In the genomic region with DNA sequence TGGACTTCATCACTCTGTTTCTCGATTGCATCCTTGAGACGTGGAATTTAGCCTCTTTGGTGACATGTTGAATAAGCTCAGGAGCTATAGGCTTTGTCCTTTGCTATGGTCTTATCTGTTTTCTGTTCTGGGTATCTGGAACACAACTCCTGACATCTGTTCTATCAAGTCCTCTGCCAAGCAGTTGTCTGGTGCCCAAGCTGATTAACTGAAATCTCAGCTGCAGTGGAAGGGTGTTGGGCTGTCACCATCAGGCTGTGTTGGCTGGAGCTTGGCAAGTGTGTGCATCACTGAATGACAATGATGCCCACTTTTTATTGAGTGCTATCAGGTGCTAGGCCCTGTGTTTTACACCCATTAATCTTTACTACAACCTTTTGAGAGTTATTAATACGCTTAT, we compare ENCODE assay signal across 23 cellular contexts.
"Had no signal": no experiment of that assay in that cellular context is flagged by ENCODE, and none has a peak within 500 bp of the region (broad histone marks: within the 10 kb centered on the region; RNA-seq: fewer than 3 reads in every experiment).

No MANE protein-coding gene starts in this region.

- H3K36me3 Mint-ChIP-seq: activated CD8-positive, alpha-beta memory T cell treated with anti-CD3 and anti-CD28 coated beads, Interleukin-2, amount 10 ng/mL, durations not matched to agents 7 days and 5 days; activated naive CD4-positive, alpha-beta T cell treated with anti-CD3 and anti-CD28 coated beads, Interleukin-2, amount 10 ng/mL, durations not matched to agents 7 days and 5 days; stimulated activated memory B cell treated with anti-CD40 and anti-IgM and Interleukin-4, amounts not matched to agents 10 μg/mL and 1 μg/mL and 100 μg/mL, for 72 hours had no signal

- H3K4me3 Mint-ChIP-seq: activated CD4-positive, alpha-beta T cell treated with anti-CD3 and anti-CD28 coated beads, Interleukin-2, amount 10 ng/mL, durations not matched to agents 7 days and 5 days; activated CD8-positive, alpha-beta memory T cell treated with anti-CD3 and anti-CD28 coated beads, Interleukin-2, amount 10 ng/mL, durations not matched to agents 7 days and 5 days; activated CD8-positive, alpha-beta T cell treated with anti-CD3 and anti-CD28 coated beads for 36 hours; activated naive CD4-positive, alpha-beta T cell treated with anti-CD3 and anti-CD28 coated beads, Interleukin-2, amount 10 ng/mL, durations not matched to agents 7 days and 5 days; nephron progenitor cell; stimulated activated memory B cell treated with anti-CD40 and anti-IgM and Interleukin-4, amounts not matched to agents 10 μg/mL and 1 μg/mL and 100 μg/mL, for 72 hours; T-helper 2 cell treated with Interferon-gamma antibody and Interleukin-4, amounts not matched to agents 5 μg/mL and 100 μg/mL, for 36 hours had no signal

- ATAC-seq: activated CD8-positive, alpha-beta memory T cell treated with anti-CD3 and anti-CD28 coated beads, Interleukin-2, amount 10 ng/mL, durations not matched to agents 7 days and 5 days; activated CD8-positive, alpha-beta T cell treated with anti-CD3 and anti-CD28 coated beads for 36 hours; left ventricle myocardium superior; stimulated activated memory B cell treated with anti-CD40 and anti-IgM and Interleukin-4, amounts not matched to agents 10 μg/mL and 1 μg/mL and 100 μg/mL, for 72 hours had no signal

- H3K27ac Mint-ChIP-seq: activated CD4-positive, alpha-beta T cell treated with anti-CD3 and anti-CD28 coated beads, Interleukin-2, amount 10 ng/mL, durations not matched to agents 7 days and 5 days; activated CD8-positive, alpha-beta memory T cell treated with anti-CD3 and anti-CD28 coated beads, Interleukin-2, amount 10 ng/mL, durations not matched to agents 7 days and 5 days; activated CD8-positive, alpha-beta T cell treated with anti-CD3 and anti-CD28 coated beads for 36 hours; activated naive CD4-positive, alpha-beta T cell treated with anti-CD3 and anti-CD28 coated beads, Interleukin-2, amount 10 ng/mL, durations not matched to agents 7 days and 5 days; stimulated activated memory B cell treated with anti-CD40 and anti-IgM and Interleukin-4, amounts not matched to agents 10 μg/mL and 1 μg/mL and 100 μg/mL, for 72 hours; T-helper 2 cell treated with Interferon-gamma antibody and Interleukin-4, amounts not matched to agents 5 μg/mL and 100 μg/mL, for 36 hours had no signal

- H3K36me3 ChIP-seq: cardiac muscle cell, sigmoid colon, stomach, vagina, WERI-Rb-1 had no signal

- H3K4me2 ChIP-seq: smooth muscle cell had no signal

- H3K4me1 ChIP-seq: sigmoid colon, stomach, testis, vagina had no signal

- H3K27ac ChIP-seq: cardiac muscle cell, sigmoid colon, testis, vagina, WERI-Rb-1 had no signal

- DNase-seq: activated CD4-positive, alpha-beta T cell treated with anti-CD3 and anti-CD28 coated beads, Interleukin-2, amount 10 ng/mL, durations not matched to agents 7 days and 5 days; activated CD4-positive, CD25-positive, alpha-beta regulatory T cell treated with anti-CD3 and anti-CD28 coated beads, Interleukin-2, amount 50 U/mL, for 72 hours; activated CD8-positive, alpha-beta memory T cell treated with anti-CD3 and anti-CD28 coated beads, Interleukin-2, amount 10 ng/mL, durations not matched to agents 7 days and 5 days; activated CD8-positive, alpha-beta T cell treated with anti-CD3 and anti-CD28 coated beads for 36 hours; activated effector memory CD4-positive, alpha-beta T cell treated with anti-CD3 and anti-CD28 coated beads, Interleukin-2, amount 50 U/mL, for 16 hours; activated naive CD4-positive, alpha-beta T cell treated with anti-CD3 and anti-CD28 coated beads, Interleukin-2, amount 10 ng/mL, durations not matched to agents 7 days and 5 days; activated T-cell treated with anti-CD3 and anti-CD28 coated beads for 4 hours; left ventricle myocardium superior; mammary epithelial cell; nephron progenitor cell; sigmoid colon; stimulated activated CD4-positive, alpha-beta T cell treated with anti-CD3 and anti-CD28 coated beads, Interleukin-15, amount 100 ng/mL, for 24 hours; stomach; testis; trophoblast cell; WERI-Rb-1 had no signal

- H3K4me3 ChIP-seq: cardiac muscle cell, sigmoid colon, smooth muscle cell, stomach, testis, vagina had no signal

- FAIRE-seq: endometrium, TTC549 had no signal

- H3K4me1 Mint-ChIP-seq: activated CD4-positive, alpha-beta T cell treated with anti-CD3 and anti-CD28 coated beads, Interleukin-2, amount 10 ng/mL, durations not matched to agents 7 days and 5 days; activated CD8-positive, alpha-beta memory T cell treated with anti-CD3 and anti-CD28 coated beads, Interleukin-2, amount 10 ng/mL, durations not matched to agents 7 days and 5 days; activated naive CD4-positive, alpha-beta T cell treated with anti-CD3 and anti-CD28 coated beads, Interleukin-2, amount 10 ng/mL, durations not matched to agents 7 days and 5 days; stimulated activated memory B cell treated with anti-CD40 and anti-IgM and Interleukin-4, amounts not matched to agents 10 μg/mL and 1 μg/mL and 100 μg/mL, for 72 hours had no signal

- H3K9me3 ChIP-seq: sigmoid colon, stomach, testis, vagina had no signal

- H3K9me3 Mint-ChIP-seq: activated CD4-positive, alpha-beta T cell treated with anti-CD3 and anti-CD28 coated beads, Interleukin-2, amount 10 ng/mL, durations not matched to agents 7 days and 5 days; activated CD8-positive, alpha-beta T cell treated with anti-CD3 and anti-CD28 coated beads for 36 hours; activated naive CD4-positive, alpha-beta T cell treated with anti-CD3 and anti-CD28 coated beads, Interleukin-2, amount 10 ng/mL, durations not matched to agents 7 days and 5 days; nephron progenitor cell; T-helper 2 cell treated with Interferon-gamma antibody and Interleukin-4, amounts not matched to agents 5 μg/mL and 100 μg/mL, for 36 hours had no signal

- H3K27me3 ChIP-seq: testis, vagina had no signal
